ENCODE assay signal across 11 cellular contexts in genomic region chr12:102833687-102834435, GRCh38.
A peak's percentile ranks its signal among the peaks of the same experiment; 100 is the strongest.
DNase-seq lines count a peak whose midpoint lies in the region; ATAC-seq and TF ChIP-seq lines count a peak whose summit lies in the region.
"Had no signal": no experiment of that assay in that cellular context is flagged by ENCODE, and none has a peak within 500 bp of the region (broad histone marks: within the 10 kb centered on the region; RNA-seq: fewer than 3 reads in every experiment).

No MANE protein-coding gene starts in this region.

- no peak overlapping the region for H2AFZ ChIP-seq in GM23248
- no peak overlapping the region for H2AFZ ChIP-seq in osteoblast (ENCODE audit: low read length)

- H3K36me3 ChIP-seq in GM23248 (ENCODE audit: low read depth) (no peaks in the 10 kb centered on the region), endodermal cell (ENCODE audit: control insufficient read depth, insufficient read depth, low read length) (no peaks in the 10 kb centered on the region), osteoblast (ENCODE audit: insufficient read depth, low read length) (no peaks in the 10 kb centered on the region)

- H4K20me1 ChIP-seq in GM23248 (ENCODE audit: insufficient read depth) (no peaks in the 10 kb centered on the region), osteoblast (ENCODE audit: insufficient read depth, low read length) (no peaks in the 10 kb centered on the region)

- H3K9me2 ChIP-seq in GM23248 (ENCODE audit: insufficient read depth): no peaks in the 10 kb centered on the region

- DNase-seq in GM23248: peak; percentile 30
- DNase-seq in OCI-M1 (lab: John Stamatoyannopoulos, UW): peak; percentile 30
- DNase-seq in endodermal cell: peak; percentile 91
- peak; percentile 36 for DNase-seq in osteoblast (ENCODE audit: insufficient read length, low spot score, missing footprints)
- no peak for DNase-seq in activated T-cell treated with anti-CD3 and anti-CD28 coated beads, Interleukin-2, amount 50 U/mL, for 72 hours
- no peak for DNase-seq in activated CD4-positive, alpha-beta memory T cell treated with anti-CD3 and anti-CD28 coated beads for 36 hours
- no peak for DNase-seq in NCI-H1092 (lab: John Stamatoyannopoulos, UW)
- DNase-seq: NCI-H1930, T-helper 17 cell had no signal

- POLR2A ChIA-PET in activated CD4-positive, alpha-beta memory T cell treated with anti-CD3 and anti-CD28 coated beads for 36 hours (lab: Charles Lee): no interaction called here

- no peaks in the 10 kb centered on the region for H3K27me3 Mint-ChIP-seq in endodermal cell (ENCODE audit: insufficient read depth)
- H3K27me3 Mint-ChIP-seq in activated T-cell treated with anti-CD3 and anti-CD28 coated beads, Interleukin-2, amount 50 U/mL, for 72 hours (ENCODE audit: low read depth): no peaks in the 10 kb centered on the region
- no peaks in the 10 kb centered on the region for H3K27me3 Mint-ChIP-seq in activated CD4-positive, alpha-beta memory T cell treated with anti-CD3 and anti-CD28 coated beads for 36 hours
- H3K27me3 Mint-ChIP-seq: T-helper 17 cell had no signal

- no peaks in the 10 kb centered on the region for H3K4me1 ChIP-seq in GM23248 (ENCODE audit: insufficient read depth)
- no peaks in the 10 kb centered on the region for H3K4me1 ChIP-seq in endodermal cell (ENCODE audit: control insufficient read depth, insufficient read depth, low read length)
- no peaks in the 10 kb centered on the region for H3K4me1 ChIP-seq in osteoblast (ENCODE audit: insufficient read depth, low read length)

- H3K4me1 Mint-ChIP-seq in endodermal cell: no peaks in the 10 kb centered on the region
- no peaks in the 10 kb centered on the region for H3K4me1 Mint-ChIP-seq in activated T-cell treated with anti-CD3 and anti-CD28 coated beads, Interleukin-2, amount 50 U/mL, for 72 hours (ENCODE audit: low read depth)
- H3K4me1 Mint-ChIP-seq in activated CD4-positive, alpha-beta memory T cell treated with anti-CD3 and anti-CD28 coated beads for 36 hours (ENCODE audit: low read depth): no peaks in the 10 kb centered on the region
- H3K4me1 Mint-ChIP-seq: T-helper 17 cell had no signal

- intact Hi-C loops in activated CD4-positive, alpha-beta memory T cell treated with anti-CD3 and anti-CD28 coated beads for 36 hours (cut with micrococcal nuclease): no loop called here

- no peaks in the 10 kb centered on the region for H3K79me2 ChIP-seq in GM23248 (ENCODE audit: insufficient read depth)
- no peaks in the 10 kb centered on the region for H3K79me2 ChIP-seq in osteoblast (ENCODE audit: insufficient read depth, low read length)

- no peak overlapping the region for H3K4me2 ChIP-seq in GM23248 (ENCODE audit: unreplicated experiment)
- H3K4me2 ChIP-seq in osteoblast (ENCODE audit: insufficient read depth, low read length): no peak overlapping the region

- CTCF ChIA-PET in activated CD4-positive, alpha-beta memory T cell treated with anti-CD3 and anti-CD28 coated beads for 36 hours (lab: Charles Lee): no interaction called here

- H3K9ac ChIP-seq in GM23248: no peak overlapping the region
- no peak overlapping the region for H3K9ac ChIP-seq in endodermal cell (ENCODE audit: extremely low read depth, low read length, poor library complexity, severe bottlenecking)

- no peaks in the 10 kb centered on the region for H3K9me3 Mint-ChIP-seq in endodermal cell
- H3K9me3 Mint-ChIP-seq in activated T-cell treated with anti-CD3 and anti-CD28 coated beads, Interleukin-2, amount 50 U/mL, for 72 hours: peaks cover 0 to 5% of the 10 kb centered on the region in 2 donors
- H3K9me3 Mint-ChIP-seq in activated CD4-positive, alpha-beta memory T cell treated with anti-CD3 and anti-CD28 coated beads for 36 hours: no peaks in the 10 kb centered on the region
- H3K9me3 Mint-ChIP-seq: activated naive CD4-positive, alpha-beta T cell treated with anti-CD3 and anti-CD28 coated beads, Interleukin-2, amount 50 U/mL, for 72 hours had no signal

- no peaks in the 10 kb centered on the region for H3K27me3 ChIP-seq in GM23248 (replicated peaks; ENCODE audit: insufficient read depth)
- no peaks in the 10 kb centered on the region for H3K27me3 ChIP-seq in endodermal cell (ENCODE audit: control insufficient read depth, insufficient read depth, low read length, poor library complexity, severe bottlenecking)
- no peaks in the 10 kb centered on the region for H3K27me3 ChIP-seq in osteoblast (ENCODE audit: insufficient read depth, low read length)

- H3K4me3 ChIP-seq in GM23248: no peak overlapping the region
- H3K4me3 ChIP-seq in endodermal cell (ENCODE audit: low read length): no peak overlapping the region
- H3K4me3 ChIP-seq in osteoblast (ENCODE audit: insufficient read depth, low read length): no peak overlapping the region

- H3F3A ChIP-seq in GM23248 (ENCODE audit: insufficient read depth): no peaks in the 10 kb centered on the region

- no peak for ATAC-seq in activated T-cell treated with anti-CD3 and anti-CD28 coated beads, Interleukin-2, amount 50 U/mL, for 72 hours (replicated peaks in 1 of 2)
- ATAC-seq: activated naive CD4-positive, alpha-beta T cell treated with anti-CD3 and anti-CD28 coated beads, Interleukin-2, amount 50 U/mL, for 72 hours; sciatic nerve; T-helper 17 cell had no signal

- H3K4me3 Mint-ChIP-seq in endodermal cell: no peak overlapping the region
- no peak overlapping the region for H3K4me3 Mint-ChIP-seq in activated T-cell treated with anti-CD3 and anti-CD28 coated beads, Interleukin-2, amount 50 U/mL, for 72 hours
- no peak overlapping the region for H3K4me3 Mint-ChIP-seq in activated CD4-positive, alpha-beta memory T cell treated with anti-CD3 and anti-CD28 coated beads for 36 hours
- H3K4me3 Mint-ChIP-seq: T-helper 17 cell had no signal

- no peak overlapping the region for H3K27ac ChIP-seq in GM23248
- no peak overlapping the region for H3K27ac ChIP-seq in endodermal cell (ENCODE audit: low read depth, low read length)
- no peak overlapping the region for H3K27ac ChIP-seq in osteoblast (ENCODE audit: low read depth, low read length)

- no peaks in the 10 kb centered on the region for H3K36me3 Mint-ChIP-seq in endodermal cell (ENCODE audit: low read depth)
- no peaks in the 10 kb centered on the region for H3K36me3 Mint-ChIP-seq in activated T-cell treated with anti-CD3 and anti-CD28 coated beads, Interleukin-2, amount 50 U/mL, for 72 hours (ENCODE audit: insufficient read depth in 2 of 2)
- H3K36me3 Mint-ChIP-seq in activated CD4-positive, alpha-beta memory T cell treated with anti-CD3 and anti-CD28 coated beads for 36 hours: no peaks in the 10 kb centered on the region
- H3K36me3 Mint-ChIP-seq: activated naive CD4-positive, alpha-beta T cell treated with anti-CD3 and anti-CD28 coated beads, Interleukin-2, amount 50 U/mL, for 72 hours had no signal

- H3K27ac Mint-ChIP-seq in endodermal cell: no peak overlapping the region
- no peak overlapping the region for H3K27ac Mint-ChIP-seq in activated T-cell treated with anti-CD3 and anti-CD28 coated beads, Interleukin-2, amount 50 U/mL, for 72 hours
- H3K27ac Mint-ChIP-seq in activated CD4-positive, alpha-beta memory T cell treated with anti-CD3 and anti-CD28 coated beads for 36 hours: no peak overlapping the region
- H3K27ac Mint-ChIP-seq: activated naive CD4-positive, alpha-beta T cell treated with anti-CD3 and anti-CD28 coated beads, Interleukin-2, amount 50 U/mL, for 72 hours; T-helper 17 cell had no signal

- in situ Hi-C loops in GM23248 (cut with MboI): no loop called here

- TF ChIP-seq CTCF in endodermal cell (conservative IDR thresholded peaks at IDR 0.05) (no peak), osteoblast (IDR thresholded peaks at IDR 0.05; ENCODE audit: extremely low read depth, low read depth, low read length) (no peak)

- WGBS in GM23248 (ENCODE audit: low coverage in 1 of 2, low lambda C conversion rate in 2 of 2, missing lambda C conversion rate in 2 of 2), 2 experiments: 36 to 39% methylated on average over 10 of the region's 10 CpGs
- 72 to 78% methylated on average over 5 to 9 of the region's 10 CpGs for WGBS in endodermal cell (ENCODE audit: insufficient coverage in 1 of 2, insufficient read length in 1 of 2), 2 experiments

- H3K9me3 ChIP-seq in GM23248 (ENCODE audit: low read depth): no peaks in the 10 kb centered on the region
- H3K9me3 ChIP-seq in endodermal cell (ENCODE audit: control insufficient read depth, low read length): no peaks in the 10 kb centered on the region
- H3K9me3 ChIP-seq in osteoblast (ENCODE audit: low read depth, low read length): no peaks in the 10 kb centered on the region

Comparison
In these comparisons a context has a peak if more than half of its experiments do, and no peak if none do; other contexts are left out.
1. DNase-seq: peak in GM23248 (single experiment), OCI-M1 (single experiment), endodermal cell (single experiment) and osteoblast (single experiment); none in activated T-cell treated with anti-CD3 and anti-CD28 coated beads, Interleukin-2, amount 50 U/mL, for 72 hours (0 of 2), activated CD4-positive, alpha-beta memory T cell treated with anti-CD3 and anti-CD28 coated beads for 36 hours (single experiment) and NCI-H1092 (single experiment).